In the genomic region with DNA sequence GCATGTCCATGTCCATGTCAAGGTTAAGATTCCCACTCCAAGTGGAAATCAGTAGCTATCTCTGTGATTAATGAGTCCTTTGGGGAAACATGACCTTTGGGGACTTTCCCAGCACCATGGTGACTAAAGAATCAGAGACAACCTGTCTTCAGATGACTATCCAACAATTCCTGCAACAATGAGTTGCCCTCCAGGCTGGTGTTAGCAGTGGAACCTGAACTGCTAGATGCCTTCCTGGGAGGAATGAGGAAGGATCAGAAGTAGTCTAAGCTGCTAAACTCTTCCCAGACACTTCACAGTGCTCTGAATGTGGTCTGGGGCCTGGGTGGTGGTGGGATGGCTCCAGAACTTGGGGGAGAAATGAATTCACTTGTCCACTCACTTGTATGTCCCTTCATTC, we compare ENCODE assay signal across 23 cellular contexts. TPM values are rescaled to one million over a fixed set of nuclear protein-coding genes. Genes with fewer than 3 reads are reported as not detected.
A peak's percentile ranks its signal among the peaks of the same experiment; 100 is the strongest.
DNase-seq lines count a peak whose midpoint lies in the region; ATAC-seq and TF ChIP-seq lines count a peak whose summit lies in the region.
"Had no signal": no experiment of that assay in that cellular context is flagged by ENCODE, and none has a peak within 500 bp of the region (broad histone marks: within the 10 kb centered on the region; RNA-seq: fewer than 3 reads in every experiment).

No MANE protein-coding gene starts in this region.

- TF ChIP-seq POLR2A in breast epithelium (IDR thresholded peaks at IDR 0.05) (no peak), tibial nerve (IDR thresholded peaks at IDR 0.05) (no peak)

- TF ChIP-seq CTCF in breast epithelium (IDR thresholded peaks at IDR 0.05): no peak
- TF ChIP-seq CTCF in tibial nerve (IDR thresholded peaks at IDR 0.05): no peak
- no peak for TF ChIP-seq CTCF in dorsolateral prefrontal cortex (IDR thresholded peaks at IDR 0.05 in 54 of 56, conservative IDR thresholded peaks at IDR 0.05 in 2 of 56; ENCODE audit: low read depth in 1 of 56, partially characterized antibody in 56 of 56)

- H3K9me3 ChIP-seq in breast epithelium (no peaks in the 10 kb centered on the region), tibial nerve (no peaks in the 10 kb centered on the region)
- H3K9me3 ChIP-seq: Caco-2, SK-N-SH had no signal

- H3K27me3 ChIP-seq in breast epithelium: no peaks in the 10 kb centered on the region
- H3K27me3 ChIP-seq in tibial nerve: no peaks in the 10 kb centered on the region
- peaks cover 0 to 3% (median 0%) of the 10 kb centered on the region in 45 donors for H3K27me3 ChIP-seq in dorsolateral prefrontal cortex

- intact Hi-C loops in breast epithelium (cut with DNase I; ENCODE audit: low total_unique reads): no loop called here
- intact Hi-C loops in dorsolateral prefrontal cortex (cut with DNase I): no loop called here

- H3K36me3 ChIP-seq in breast epithelium (no peaks in the 10 kb centered on the region), tibial nerve (no peaks in the 10 kb centered on the region)

- H3K4me1 ChIP-seq in breast epithelium (peaks cover 0 to 11% of the 10 kb centered on the region in 2 donors), tibial nerve (no peaks in the 10 kb centered on the region)

- H3K27ac ChIP-seq in breast epithelium: peak overlapping the region; percentile 73 to 80
- H3K27ac ChIP-seq in skin epidermis: peak overlapping the region in 16 of 21 experiments; percentile 10 to 91 (median 55)
- H3K27ac ChIP-seq in tibial nerve: no peak overlapping the region
- H3K27ac ChIP-seq in dorsolateral prefrontal cortex: no peak overlapping the region
- H3K27ac ChIP-seq: GM23248 had no signal

- no peak overlapping the region for H3K4me3 ChIP-seq in breast epithelium
- H3K4me3 ChIP-seq in skin epidermis: no peak overlapping the region
- no peak overlapping the region for H3K4me3 ChIP-seq in tibial nerve
- H3K4me3 ChIP-seq in dorsolateral prefrontal cortex: no peak overlapping the region
- H3K4me3 ChIP-seq: GM23248 had no signal

- peak; percentile 37 for ATAC-seq in esophagus mucosa
- ATAC-seq: Panc1, Right ventricle myocardium inferior had no signal

- DNase-seq in ELF-1 (ENCODE audit: low read depth, low spot score) (peak; percentile 64), breast epithelium (ENCODE audit: low spot score in 2 of 2) (peak in 1 of 2 donors; percentile 65), DMS114 treated with DMSO at 0.1 percent for 48 hours (lab: John Stamatoyannopoulos, UW; ENCODE audit: unreplicated experiment) (no peak), tibial nerve (ENCODE audit: low spot score in 2 of 2) (no peak), dorsolateral prefrontal cortex (no peak)
- no peak for DNase-seq in activated naive CD4-positive, alpha-beta T cell treated with anti-CD3 and anti-CD28 coated beads, Interleukin-2, amount 50 U/mL, for 16 hours
- DNase-seq: ACHN; AML-193; Caco-2; CD4-positive, CD25-positive, alpha-beta regulatory T cell; GM23248; HCEC 1CT; MV-4-11; NCI-H1417; NCI-H2029; NCI-H2171 treated with DMSO at 0.1 percent for 48 hours; NCI-H748 treated with DMSO at 0.1 percent for 48 hours; SK-N-SH had no signal

- no peak for TF ChIP-seq EP300 in tibial nerve (IDR thresholded peaks at IDR 0.05)

RNA-seq across cellular contexts. Expression of gene S100A9, which starts 6.5 kb away (rescaled TPM):
- 100 to 1,000 TPM in 2 of 3 donors, 10 to 100 TPM in 1; 90.3 to 329 (median 208) TPM for total RNA-seq in breast epithelium
- 34,355 TPM for total RNA-seq in esophagus mucosa
- 100 to 1,000 TPM in 2 of 4 donors, 10 to 100 TPM in 2; 58.8 to 793 (median 88.3) TPM for total RNA-seq in tibial nerve
- total RNA-seq in dorsolateral prefrontal cortex: 100 to 1,000 TPM in 9 of 120 experiments, 10 to 100 TPM in 83, 1 to 10 TPM in 25, under 1 TPM in 1, not detected in 2; 1.00 to 458 (median 25.1) TPM
- total RNA-seq: Caco-2; CD4-positive, CD25-positive, alpha-beta regulatory T cell; GM23248 had no signal

RNA-seq across cellular contexts. Expression of gene S100A12, which starts 11.2 kb away (rescaled TPM):
- total RNA-seq in breast epithelium: 1 to 10 TPM in 2 of 3 donors, not detected in 1; 1.3 to 1.8 TPM
- total RNA-seq in esophagus mucosa: 65.2 TPM
- total RNA-seq in tibial nerve: not detected
- 100 to 1,000 TPM in 1 of 120 experiments, 10 to 100 TPM in 13, 1 to 10 TPM in 58, not detected in 48; 1.0 to 130 (median 4.4) TPM for total RNA-seq in dorsolateral prefrontal cortex
- total RNA-seq: Caco-2; CD4-positive, CD25-positive, alpha-beta regulatory T cell; GM23248; NCI-H460 had no signal

RNA-seq across cellular contexts. Expression of gene PGLYRP4, which starts 15.5 kb away (rescaled TPM):
- total RNA-seq in breast epithelium (not detected), esophagus mucosa (14.5 TPM), tibial nerve (not detected), dorsolateral prefrontal cortex (not detected)
- total RNA-seq: Caco-2, GM23248, NCI-H460, Right ventricle myocardium inferior had no signal

RNA-seq across cellular contexts. Expression of gene S100A8, which starts 26.7 kb away (rescaled TPM):
- 10 to 100 TPM; 13.1 to 37.4 (median 26.5) TPM for total RNA-seq in breast epithelium
- total RNA-seq in esophagus mucosa: 27,439 TPM
- total RNA-seq in tibial nerve: 100 to 1,000 TPM in 1 of 4 donors, 10 to 100 TPM in 1, 1 to 10 TPM in 2; 2.4 to 118 (median 10.6) TPM
- 100 to 1,000 TPM in 7 of 120 experiments, 10 to 100 TPM in 77, 1 to 10 TPM in 33, not detected in 3; 1.0 to 443 (median 19.6) TPM for total RNA-seq in dorsolateral prefrontal cortex
- total RNA-seq: Caco-2; CD4-positive, CD25-positive, alpha-beta regulatory T cell; GM23248; NCI-H460 had no signal

RNA-seq across cellular contexts. Expression of gene PGLYRP3, which starts 51.4 kb away (rescaled TPM):
- not detected for total RNA-seq in breast epithelium
- total RNA-seq in esophagus mucosa: 31.3 TPM
- total RNA-seq in tibial nerve: not detected
- not detected for total RNA-seq in dorsolateral prefrontal cortex
- total RNA-seq: Caco-2; CD4-positive, CD25-positive, alpha-beta regulatory T cell; GM23248; NCI-H460; Right ventricle myocardium inferior had no signal

Comparison
In these comparisons a context has a peak if more than half of its experiments do, and no peak if none do; other contexts are left out.
1. H3K27ac ChIP-seq: peak in breast epithelium (2 of 2) and skin epidermis (16 of 21); none in tibial nerve (0 of 4) and dorsolateral prefrontal cortex (0 of 59).
2. RNA of gene S100A9, which starts 6.5 kb away (total RNA-seq): 34,355 TPM in esophagus mucosa (single experiment); 90.3 to 329 TPM in breast epithelium, 58.8 to 793 TPM in tibial nerve and 1.00 to 458 TPM in dorsolateral prefrontal cortex; every median in the first group is over 10 times any median in the second.